24 cellular contexts compared by ENCODE assay signal in genomic region chr1:34341896-34342295, GRCh38.
"Had no signal": no experiment of that assay in that cellular context is flagged by ENCODE, and none has a peak within 500 bp of the region (broad histone marks: within the 10 kb centered on the region; RNA-seq: fewer than 3 reads in every experiment).

No MANE protein-coding gene starts in this region.

- H3K36me3 ChIP-seq: stomach, suprapubic skin, thoracic aorta, thyroid gland, tibial artery, tibial nerve, transverse colon, upper lobe of left lung, upper lobe of right lung, uterus, vagina had no signal

- DNase-seq: stimulated activated CD4-positive, alpha-beta T cell treated with anti-CD3 and anti-CD28 coated beads, Interleukin-2, amount 100 ng/mL, for 48 hours; stimulated activated CD4-positive, alpha-beta T cell treated with anti-CD3 and anti-CD28 coated beads, Interleukin-4, amount 100 ng/mL, for 1 hour; stimulated activated CD4-positive, alpha-beta T cell treated with anti-CD3 and anti-CD28 coated beads, Interleukin-4, amount 100 ng/mL, for 24 hours; stimulated activated CD4-positive, alpha-beta T cell treated with anti-CD3 and anti-CD28 coated beads, Interleukin-4, amount 100 ng/mL, for 4 hours; stimulated activated CD8-positive, alpha-beta memory T cell treated with anti-CD3 and anti-CD28 coated beads, Interleukin-4, amount 100 ng/mL, for 48 hours; stimulated activated naive B cell treated with anti-CD40 and anti-IgM and Interleukin-4, amounts not matched to agents 10 μg/mL and 1 μg/mL and 100 μg/mL, for 72 hours; stimulated activated naive CD4-positive, alpha-beta T cell; stimulated activated naive CD4-positive, alpha-beta T cell treated with Interleukin-2 at 50 U/mL for 16 hours; stimulated activated naive CD8-positive, alpha-beta T cell treated with anti-CD3 and anti-CD28 coated beads, Interleukin-15, amount 100 ng/mL, for 72 hours; stimulated activated naive CD8-positive, alpha-beta T cell treated with anti-CD3 and anti-CD28 coated beads, Interleukin-15, Interleukin-2, amounts not matched to agents 100 U/mL and 50 U/mL, for 24 hours; stomach; substantia nigra; testis; thyroid gland; tibial artery; transverse colon; trophoblast cell; upper lobe of left lung; upper lobe of right lung; uterus had no signal

- H3K4me3 ChIP-seq: stomach, suprapubic skin, testis, thoracic aorta, thyroid gland, tibial artery, tibial nerve, transverse colon, upper lobe of left lung, upper lobe of right lung, uterus, vagina had no signal

- H3K4me1 ChIP-seq: stomach, suprapubic skin, testis, thyroid gland, tibial artery, tibial nerve, transverse colon, upper lobe of left lung, upper lobe of right lung, uterus, vagina had no signal

- H3K27ac ChIP-seq: stomach, suprapubic skin, testis, thoracic aorta, thyroid gland, tibial artery, tibial nerve, transverse colon, upper lobe of left lung, upper lobe of right lung, uterus, vagina had no signal

- H3K27me3 ChIP-seq: testis, thyroid gland, tibial nerve, transverse colon, upper lobe of left lung, uterus, vagina had no signal

- H3K9me3 ChIP-seq: stomach, suprapubic skin, testis, thoracic aorta, thyroid gland, tibial artery, transverse colon, upper lobe of left lung, upper lobe of right lung, uterus, vagina had no signal
